Comparison of ENCODE assay signal across 9 cellular contexts in genomic region chr12:130026608-130027176, GRCh38.
DNase-seq lines count a peak whose midpoint lies in the region; ATAC-seq and TF ChIP-seq lines count a peak whose summit lies in the region.
"Had no signal": no experiment of that assay in that cellular context is flagged by ENCODE, and none has a peak within 500 bp of the region (broad histone marks: within the 10 kb centered on the region; RNA-seq: fewer than 3 reads in every experiment).

No MANE protein-coding gene starts in this region.

- H3K9me3 ChIP-seq in left lung, result no peaks in the 10 kb centered on the region

- peak; percentile 12 for DNase-seq in activated T-cell treated with anti-CD3 and anti-CD28 coated beads for 1 hour (ENCODE audit: low read depth)
- no peak for DNase-seq in activated T-cell treated with anti-CD3 and anti-CD28 coated beads, Interleukin-2, amount 50 U/mL, for 4 hours
- peak; percentile 8 for DNase-seq in NCI-H1092 treated with DMSO at 0.1 percent for 48 hours (lab: John Stamatoyannopoulos, UW)
- DNase-seq in activated CD8-positive, alpha-beta memory T cell treated with anti-CD3 and anti-CD28 coated beads, Interleukin-2, amount 50 U/mL, for 48 hours, result peak; percentile 58
- no peak for DNase-seq in left lung
- DNase-seq in epidermal melanocyte (ENCODE audit: insufficient read length, low spot score), result no peak

- intact Hi-C loops in left lung (cut with DNase I), result no loop called here

- H3K4me3 Mint-ChIP-seq in activated T-cell treated with anti-CD3 and anti-CD28 coated beads, Interleukin-2, amount 50 U/mL, for 4 hours, result no peak overlapping the region

- no peaks in the 10 kb centered on the region for H3K36me3 Mint-ChIP-seq in activated T-cell treated with anti-CD3 and anti-CD28 coated beads, Interleukin-2, amount 50 U/mL, for 4 hours (ENCODE audit: insufficient read depth)

- no peak overlapping the region for H3K4me3 ChIP-seq in left lung
- H3K4me3 ChIP-seq: skin epidermis had no signal

- ATAC-seq in activated T-cell treated with anti-CD3 and anti-CD28 coated beads, Interleukin-2, amount 50 U/mL, for 4 hours, result no peak
- ATAC-seq in left lung (peak; percentile 53), GM19395 (IDR thresholded peaks at IDR 0.05; ENCODE audit: unreplicated experiment) (no peak), GM21390 (IDR thresholded peaks at IDR 0.05; ENCODE audit: unreplicated experiment) (no peak)

- H3K27me3 Mint-ChIP-seq in activated T-cell treated with anti-CD3 and anti-CD28 coated beads, Interleukin-2, amount 50 U/mL, for 4 hours (ENCODE audit: low read depth), result peaks cover 14% of the 10 kb centered on the region

- no peak overlapping the region for H3K27ac ChIP-seq in left lung
- H3K27ac ChIP-seq: skin epidermis had no signal

- H3K27me3 ChIP-seq in left lung, result peaks cover 0 to 37% of the 10 kb centered on the region in 2 donors

- no peaks in the 10 kb centered on the region for H3K4me1 Mint-ChIP-seq in activated T-cell treated with anti-CD3 and anti-CD28 coated beads, Interleukin-2, amount 50 U/mL, for 4 hours (ENCODE audit: low read depth)

- TF ChIP-seq CTCF in left lung (IDR thresholded peaks at IDR 0.05), result peak; percentile 37 to 51

- H3K36me3 ChIP-seq in left lung, result no peaks in the 10 kb centered on the region

- no peaks in the 10 kb centered on the region for H3K9me3 Mint-ChIP-seq in activated T-cell treated with anti-CD3 and anti-CD28 coated beads, Interleukin-2, amount 50 U/mL, for 4 hours

- no peaks in the 10 kb centered on the region for H3K4me1 ChIP-seq in left lung

Comparison
In these comparisons a context has a peak if more than half of its experiments do, and no peak if none do; other contexts are left out.
1. DNase-seq: peak in activated T-cell treated with anti-CD3 and anti-CD28 coated beads for 1 hour (single experiment), NCI-H1092 treated with DMSO at 0.1 percent for 48 hours (single experiment) and activated CD8-positive, alpha-beta memory T cell treated with anti-CD3 and anti-CD28 coated beads, Interleukin-2, amount 50 U/mL, for 48 hours (single experiment); none in activated T-cell treated with anti-CD3 and anti-CD28 coated beads, Interleukin-2, amount 50 U/mL, for 4 hours (single experiment), left lung (0 of 2) and epidermal melanocyte (single experiment).